ENCODE assay signal across 8 cellular contexts in genomic region chr14:61478971-61479473, GRCh38.
A peak's percentile ranks its signal among the peaks of the same experiment; 100 is the strongest.
DNase-seq lines count a peak whose midpoint lies in the region; ATAC-seq and TF ChIP-seq lines count a peak whose summit lies in the region.

No MANE protein-coding gene starts in this region.

- intact Hi-C loops in ascending aorta (cut with DNase I), result loop anchor here (2.0 to 5.0 kb wide), 4 partner anchors 24 to 108 kb away; no protein-coding TSS in a partner anchor
- intact Hi-C loops in stomach (cut with DNase I; ENCODE audit: low total_unique reads), result no loop called here
- intact Hi-C loops in prostate gland (cut with DNase I), result no loop called here

- H3K9ac ChIP-seq in BLaER1, result peak overlapping the region; percentile 81; the same call in 1 of the 2 replicates

- H3K27me3 ChIP-seq in BLaER1 (no peaks in the 10 kb centered on the region), ascending aorta (no peaks in the 10 kb centered on the region), stomach (no peaks in the 10 kb centered on the region), prostate gland (replicated peaks; ENCODE audit: insufficient read depth) (no peaks in the 10 kb centered on the region)

- WGBS in stomach, 5 donors, result 59 to 76% (median 63%) methylated on average over 6 of the region's 6 CpGs
- WGBS in prostate gland, result 80% methylated on average over 6 of the region's 6 CpGs

- H4K20me1 ChIP-seq in BLaER1, result no peaks in the 10 kb centered on the region

- ATAC-seq in GM19397 (IDR thresholded peaks at IDR 0.05; ENCODE audit: unreplicated experiment) (peak; percentile 57), HG03521 (IDR thresholded peaks at IDR 0.05; ENCODE audit: unreplicated experiment) (peak; percentile 37)

- DNase-seq in ascending aorta (ENCODE audit: low spot score in 2 of 2) (no peak), stomach (no peak), NCI-H1092 treated with DMSO at 0.1 percent for 48 hours (lab: John Stamatoyannopoulos, UW) (no peak), prostate gland (ENCODE audit: low spot score) (no peak), NCI-H2196 (lab: John Stamatoyannopoulos, UW; ENCODE audit: unreplicated experiment) (no peak)

- H3K4me2 ChIP-seq in BLaER1, result peak overlapping the region; percentile 80

- H3K4me3 ChIP-seq in BLaER1 (no peak overlapping the region), ascending aorta (no peak overlapping the region), stomach (no peak overlapping the region), prostate gland (no peak overlapping the region)

- H3K4me1 ChIP-seq in BLaER1 (peaks cover 69% of the 10 kb centered on the region), ascending aorta (peaks cover 21 to 32% of the 10 kb centered on the region in 2 donors), stomach (peaks cover 35 to 73% (median 47%) of the 10 kb centered on the region in 4 donors), prostate gland (replicated peaks) (no peaks in the 10 kb centered on the region)

- TF ChIP-seq POLR2A in stomach (IDR thresholded peaks at IDR 0.05) (no peak), prostate gland (IDR thresholded peaks at IDR 0.05) (no peak)

- TF ChIP-seq CTCF in ascending aorta (IDR thresholded peaks at IDR 0.05), result no peak
- TF ChIP-seq CTCF in stomach (IDR thresholded peaks at IDR 0.05), result no peak
- no peak for TF ChIP-seq CTCF in prostate gland (IDR thresholded peaks at IDR 0.05)

- H3K9me3 ChIP-seq in BLaER1 (no peaks in the 10 kb centered on the region), ascending aorta (no peaks in the 10 kb centered on the region), stomach (no peaks in the 10 kb centered on the region), prostate gland (no peaks in the 10 kb centered on the region)

- no peak for TF ChIP-seq EP300 in stomach (IDR thresholded peaks at IDR 0.05)

- H3K27ac ChIP-seq in BLaER1 (peak overlapping the region; percentile 96), ascending aorta (peak overlapping the region; percentile 82 to 86), stomach (peak overlapping the region in 4 of 5 donors; percentile 82 to 95 (median 86)), prostate gland (peak overlapping the region in 1 of 2 donors; percentile 58)

- H3K36me3 ChIP-seq in BLaER1 (peaks cover 27% of the 10 kb centered on the region; the same call in 1 of the 2 replicates), ascending aorta (no peaks in the 10 kb centered on the region), stomach (no peaks in the 10 kb centered on the region), prostate gland (no peaks in the 10 kb centered on the region)
